In genomic region chr6:74044417-74045096, GRCh38 we compare ENCODE assay signal across 14 cellular contexts.
A peak's percentile ranks its signal among the peaks of the same experiment; 100 is the strongest.
DNase-seq lines count a peak whose midpoint lies in the region; ATAC-seq, FAIRE-seq and TF ChIP-seq lines count a peak whose summit lies in the region.
"Had no signal": no experiment of that assay in that cellular context is flagged by ENCODE, and none has a peak within 500 bp of the region (broad histone marks: within the 10 kb centered on the region; RNA-seq: fewer than 3 reads in every experiment).

No MANE protein-coding gene starts in this region.

- peak; percentile 93 for FAIRE-seq in RCC 7860 (lab: Jason Lieb, UNC)
- FAIRE-seq: GM12891, pancreas had no signal

- H3K9me3 ChIP-seq in effector memory CD4-positive, alpha-beta T cell (ENCODE audit: control insufficient read depth, low read length) = no peaks in the 10 kb centered on the region
- H3K9me3 ChIP-seq: pancreas had no signal

- H3K27me3 ChIP-seq in effector memory CD4-positive, alpha-beta T cell (replicated peaks; ENCODE audit: control insufficient read depth, insufficient read depth, low read length, poor library complexity, severe bottlenecking) = no peaks in the 10 kb centered on the region
- H3K27me3 ChIP-seq: pancreas had no signal

- no peaks in the 10 kb centered on the region for H3K36me3 ChIP-seq in effector memory CD4-positive, alpha-beta T cell (ENCODE audit: control insufficient read depth, insufficient read depth, low read length)
- H3K36me3 ChIP-seq: pancreas had no signal

- no peaks in the 10 kb centered on the region for H3K4me1 ChIP-seq in effector memory CD4-positive, alpha-beta T cell (ENCODE audit: control insufficient read depth, insufficient read depth, low read length, poor library complexity, severe bottlenecking)
- H3K4me1 ChIP-seq: pancreas had no signal

- no peak for TF ChIP-seq CTCF in fibroblast of villous mesenchyme (IDR thresholded peaks at IDR 0.05; ENCODE audit: insufficient read depth, low read depth, low read length)
- TF ChIP-seq CTCF in omental fat pad (IDR thresholded peaks at IDR 0.05) = no peak

- no peak overlapping the region for H3K27ac ChIP-seq in effector memory CD4-positive, alpha-beta T cell (ENCODE audit: insufficient read depth, low read length, poor library complexity, severe bottlenecking)
- H3K27ac ChIP-seq: C4-2B, pancreas had no signal

- ATAC-seq in omental fat pad (ENCODE audit: low FRiP score) (peak; percentile 88), HG02759 (IDR thresholded peaks at IDR 0.05; ENCODE audit: unreplicated experiment) (no peak)

- H3K4me3 ChIP-seq in fibroblast of villous mesenchyme (ENCODE audit: low read depth, low read length) = no peak overlapping the region
- H3K4me3 ChIP-seq in effector memory CD4-positive, alpha-beta T cell (ENCODE audit: insufficient read depth, low read depth, low read length, poor library complexity, severe bottlenecking) = no peak overlapping the region
- H3K4me3 ChIP-seq: pancreas had no signal

- DNase-seq in EL (peak; percentile 25), RCC 7860 (ENCODE audit: low spot score) (peak; percentile 45), fibroblast of villous mesenchyme (ENCODE audit: low read depth) (peak; percentile 51), omental fat pad (ENCODE audit: low spot score) (no peak), NOMO-1 treated with DMSO at 0.1 percent for 48 hours (lab: John Stamatoyannopoulos, UW; ENCODE audit: unreplicated experiment) (no peak)
- no peak for DNase-seq in effector memory CD4-positive, alpha-beta T cell
- DNase-seq in effector CD8-positive, alpha-beta T cell (lab: John Stamatoyannopoulos, UW) = no peak
- DNase-seq: aorta, DND-41, NCI-H1105, pancreas had no signal

Comparison
In these comparisons a context has a peak if more than half of its experiments do, and no peak if none do; other contexts are left out.
1. DNase-seq: peak in EL (single experiment), RCC 7860 (single experiment) and fibroblast of villous mesenchyme (single experiment); none in omental fat pad (single experiment), NOMO-1 treated with DMSO at 0.1 percent for 48 hours (single experiment), effector memory CD4-positive, alpha-beta T cell (0 of 3) and effector CD8-positive, alpha-beta T cell (single experiment).